ENCODE assay signal across 11 cellular contexts in genomic region chr3:157155591-157155990, GRCh38. TPM values are rescaled to one million over a fixed set of nuclear protein-coding genes. Genes with fewer than 3 reads are reported as not detected.
DNase-seq lines count a peak whose midpoint lies in the region; ATAC-seq and TF ChIP-seq lines count a peak whose summit lies in the region.
"Had no signal": no experiment of that assay in that cellular context is flagged by ENCODE, and none has a peak within 500 bp of the region (broad histone marks: within the 10 kb centered on the region; RNA-seq: fewer than 3 reads in every experiment).

No MANE protein-coding gene starts in this region.

- peaks cover 93% of the 10 kb centered on the region for H3K79me2 ChIP-seq in GM23248 (ENCODE audit: insufficient read depth)

- H4K20me1 ChIP-seq in GM23248 (ENCODE audit: insufficient read depth): peaks cover 37% of the 10 kb centered on the region

- no peak overlapping the region for H3K27ac Mint-ChIP-seq in activated naive CD8-positive, alpha-beta T cell treated with anti-CD3 and anti-CD28 coated beads, Interleukin-2, amount 50 U/mL, for 24 hours
- H3K27ac Mint-ChIP-seq in memory B cell: peak overlapping the region; percentile 17

- peak overlapping the region; percentile 100 for H3K9ac ChIP-seq in GM23248

- H3F3A ChIP-seq in GM23248 (ENCODE audit: insufficient read depth): peaks cover 81% of the 10 kb centered on the region

- peak overlapping the region; percentile 99 for H3K4me3 Mint-ChIP-seq in activated naive CD8-positive, alpha-beta T cell treated with anti-CD3 and anti-CD28 coated beads, Interleukin-2, amount 50 U/mL, for 24 hours
- no peak overlapping the region for H3K4me3 Mint-ChIP-seq in memory B cell

- CTCF ChIA-PET in AG04450 (lab: Charles Lee): interaction anchor here (1.0 to 2.4 kb wide), 5 partner anchors 17 to 646 kb away, joined by 3 to 14 read pairs (median 3); no protein-coding TSS in a partner anchor

- H2AFZ ChIP-seq in GM23248: no peak overlapping the region

- H3K9me2 ChIP-seq in GM23248 (ENCODE audit: insufficient read depth): no peaks in the 10 kb centered on the region

- TF ChIP-seq CTCF in AG04450 (IDR thresholded peaks at IDR 0.05; ENCODE audit: low read depth, low read length) (no peak), GM13976 (IDR thresholded peaks at IDR 0.05; ENCODE audit: borderline replicate concordance, control extremely low read depth, extremely low read depth, insufficient read depth, missing control alignments) (no peak)

- 58 to 67% methylated on average over 3 of the region's 3 CpGs for WGBS in GM23248 (ENCODE audit: low coverage in 1 of 2, low lambda C conversion rate in 2 of 2, missing lambda C conversion rate in 2 of 2), 2 experiments

- H3K9me3 Mint-ChIP-seq in activated naive CD8-positive, alpha-beta T cell treated with anti-CD3 and anti-CD28 coated beads, Interleukin-2, amount 50 U/mL, for 24 hours: no peaks in the 10 kb centered on the region
- H3K9me3 Mint-ChIP-seq in memory B cell: no peaks in the 10 kb centered on the region

- no peak for ATAC-seq in activated naive CD8-positive, alpha-beta T cell treated with anti-CD3 and anti-CD28 coated beads, Interleukin-2, amount 50 U/mL, for 24 hours
- ATAC-seq in memory B cell (ENCODE audit: low read depth) (no peak), GM19351 (IDR thresholded peaks at IDR 0.05; ENCODE audit: unreplicated experiment) (no peak), HG03039 (IDR thresholded peaks at IDR 0.05; ENCODE audit: unreplicated experiment) (no peak)

- H3K27ac ChIP-seq in AG04450 (ENCODE audit: low read depth, low read length): no peak overlapping the region
- H3K27ac ChIP-seq in GM23248: no peak overlapping the region

- H3K4me3 ChIP-seq in AG04450 (ENCODE audit: low read depth, low read length) (peak overlapping the region; percentile 94), GM23248 (peak overlapping the region; percentile 86)

- H3K36me3 Mint-ChIP-seq in activated naive CD8-positive, alpha-beta T cell treated with anti-CD3 and anti-CD28 coated beads, Interleukin-2, amount 50 U/mL, for 24 hours (ENCODE audit: low read depth): peaks cover 85% of the 10 kb centered on the region
- peaks cover 29% of the 10 kb centered on the region for H3K36me3 Mint-ChIP-seq in memory B cell

- no peak for DNase-seq in AG04450 (ENCODE audit: low read depth, low spot score)
- DNase-seq in GM23248: no peak
- no peak for DNase-seq in activated naive CD8-positive, alpha-beta T cell treated with anti-CD3 and anti-CD28 coated beads, Interleukin-2, amount 50 U/mL, for 24 hours
- no peak for DNase-seq in memory B cell (ENCODE audit: low spot score in 2 of 2)
- DNase-seq in GM13976 (ENCODE audit: low spot score): no peak
- DNase-seq in NCI-H2227 treated with DMSO at 0.1 percent for 48 hours (lab: John Stamatoyannopoulos, UW): no peak
- DNase-seq: activated gamma-delta T cell, NCI-H748 treated with DMSO at 0.1 percent for 48 hours, retina had no signal

- H3K27me3 ChIP-seq in AG04450 (ENCODE audit: control insufficient read depth, insufficient read depth, low read length) (no peaks in the 10 kb centered on the region), GM23248 (replicated peaks; ENCODE audit: insufficient read depth) (no peaks in the 10 kb centered on the region)

- peaks cover 49% of the 10 kb centered on the region for H3K4me1 ChIP-seq in GM23248 (ENCODE audit: insufficient read depth)

- POLR2A ChIA-PET in AG04450 (lab: Yijun Ruan, JAX): no interaction called here

- peaks cover 83% of the 10 kb centered on the region for H3K36me3 ChIP-seq in GM23248 (ENCODE audit: low read depth)

- no peaks in the 10 kb centered on the region for H3K27me3 Mint-ChIP-seq in activated naive CD8-positive, alpha-beta T cell treated with anti-CD3 and anti-CD28 coated beads, Interleukin-2, amount 50 U/mL, for 24 hours
- H3K27me3 Mint-ChIP-seq in memory B cell: no peaks in the 10 kb centered on the region

- H3K9me3 ChIP-seq in AG04450 (ENCODE audit: control insufficient read depth, insufficient read depth, low read length): no peaks in the 10 kb centered on the region
- no peaks in the 10 kb centered on the region for H3K9me3 ChIP-seq in GM23248 (ENCODE audit: low read depth)

- in situ Hi-C loops in GM23248 (cut with MboI) (no loop called here), GM13976 (cut with MboI; ENCODE audit: low sequenced_read_pairs, unreplicated experiment) (no loop called here)

- H3K4me1 Mint-ChIP-seq in activated naive CD8-positive, alpha-beta T cell treated with anti-CD3 and anti-CD28 coated beads, Interleukin-2, amount 50 U/mL, for 24 hours: peaks cover 80% of the 10 kb centered on the region
- peaks cover 24% of the 10 kb centered on the region for H3K4me1 Mint-ChIP-seq in memory B cell

- H3K4me2 ChIP-seq in GM23248 (ENCODE audit: unreplicated experiment): peak overlapping the region; percentile 95

RNA-seq across cellular contexts. Expression of gene CCNL1, which starts 4.4 kb away (rescaled TPM):
- 113 and 145 TPM in 2 replicates for polyA plus RNA-seq in AG04450 (2011; rRNA removed)
- 131 and 132 TPM in 2 replicates for polyA minus RNA-seq in AG04450 (2011; rRNA and poly(A)+ RNA removed)
- 88.9 and 97.7 TPM in 2 replicates for total RNA-seq in GM23248 (2014; rRNA removed; shearing (Covaris generic))
- polyA plus RNA-seq in GM23248 (2016; fragmentation: Nextera tagmentation; extraction: Ambion mirVana): 58.6 and 77.5 TPM in 2 replicates
